19 cellular contexts compared by ENCODE assay signal in the genomic region with DNA sequence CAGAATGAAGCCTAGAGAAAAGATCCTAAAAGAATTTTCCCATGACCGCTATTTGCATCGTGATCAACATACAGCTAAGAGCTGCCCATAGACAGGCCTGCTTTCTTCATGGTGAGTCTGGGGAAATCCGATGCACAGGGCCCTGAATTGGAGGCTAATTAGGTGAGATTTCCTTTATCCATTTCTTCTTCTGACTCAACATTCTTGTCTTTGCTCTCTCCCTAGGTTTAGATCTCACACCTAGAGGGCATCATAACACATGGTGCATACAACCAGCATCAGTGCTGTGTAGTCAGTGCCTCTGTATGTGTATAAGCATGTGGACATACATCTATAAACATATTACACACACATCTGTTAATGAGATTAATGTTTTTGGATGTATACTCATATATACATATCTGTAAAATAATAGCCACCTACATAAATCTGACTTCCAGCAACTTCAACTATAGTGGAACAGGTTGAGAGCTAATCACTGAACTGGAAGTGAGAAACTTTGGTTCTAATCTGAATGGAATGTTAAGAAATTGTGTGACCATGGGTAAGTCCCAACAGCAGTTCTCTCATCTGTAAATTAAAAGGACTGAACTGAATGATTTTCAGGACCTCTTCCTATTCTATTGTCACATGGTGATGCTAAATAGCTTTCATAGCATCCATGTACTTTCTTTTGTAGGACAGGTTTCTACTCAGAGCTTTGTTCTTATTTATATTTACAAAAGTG. TPM values are rescaled to one million over a fixed set of nuclear protein-coding genes. Genes with fewer than 3 reads are reported as not detected.
A peak's percentile ranks its signal among the peaks of the same experiment; 100 is the strongest.
DNase-seq lines count a peak whose midpoint lies in the region; ATAC-seq, FAIRE-seq and TF ChIP-seq lines count a peak whose summit lies in the region.
"Had no signal": no experiment of that assay in that cellular context is flagged by ENCODE, and none has a peak within 500 bp of the region (broad histone marks: within the 10 kb centered on the region; RNA-seq: fewer than 3 reads in every experiment).

No MANE protein-coding gene starts in this region.

- H3K4me1 ChIP-seq in H1 (replicated peaks in 1 of 4; ENCODE audit: control insufficient read depth in 3 of 4, insufficient read depth in 4 of 4, low read length in 3 of 4) (peaks cover 0 to 6% (median 3%) of the 10 kb centered on the region in 4 experiments; a peak in 3 of 7 replicates), trophoblast cell (ENCODE audit: control insufficient read depth in 1 of 2, insufficient read depth in 2 of 2, low read length in 2 of 2) (peaks cover 8 to 9% of the 10 kb centered on the region in 2 experiments), right lobe of liver (no peaks in the 10 kb centered on the region)

- H3K27me3 Mint-ChIP-seq in progenitor cell of endocrine pancreas, result no peaks in the 10 kb centered on the region
- H3K27me3 Mint-ChIP-seq: activated CD8-positive, alpha-beta memory T cell treated with anti-CD3 and anti-CD28 coated beads, Interleukin-2, amount 10 ng/mL, durations not matched to agents 7 days and 5 days had no signal

- no peak overlapping the region for H2AK5ac ChIP-seq in H1 (ENCODE audit: low read depth, low read length)
- no peak overlapping the region for H2AK5ac ChIP-seq in trophoblast cell (ENCODE audit: low read length)

- POLR2A ChIA-PET in H1 (lab: Charles Lee; ENCODE audit: partially characterized antibody), result no interaction called here

- DNase-seq in M059J (ENCODE audit: low read depth), result peak; percentile 32
- no peak for DNase-seq in H1 (ENCODE audit: low read depth in 1 of 2, low spot score in 2 of 2)
- no peak for DNase-seq in trophoblast cell
- DNase-seq in right lobe of liver, result no peak
- no peak for DNase-seq in progenitor cell of endocrine pancreas (ENCODE audit: low spot score, unreplicated experiment)
- DNase-seq in NCI-H1048 (lab: John Stamatoyannopoulos, UW), result no peak
- DNase-seq: activated CD8-positive, alpha-beta memory T cell treated with anti-CD3 and anti-CD28 coated beads, Interleukin-2, amount 10 ng/mL, durations not matched to agents 7 days and 5 days; amniotic stem cell; GF-D8; NCI-H1436; Right ventricle myocardium superior; stimulated activated CD4-positive, alpha-beta T cell treated with anti-CD3 and anti-CD28 coated beads, Interleukin-4, amount 100 ng/mL, for 4 hours; T-helper 2 cell; testis had no signal

- no peak overlapping the region for H3K27ac Mint-ChIP-seq in progenitor cell of endocrine pancreas
- H3K27ac Mint-ChIP-seq: activated CD8-positive, alpha-beta memory T cell treated with anti-CD3 and anti-CD28 coated beads, Interleukin-2, amount 10 ng/mL, durations not matched to agents 7 days and 5 days had no signal

- H2BK12ac ChIP-seq in H1 (ENCODE audit: low read depth, low read length), result no peak overlapping the region
- peak overlapping the region; percentile 5 for H2BK12ac ChIP-seq in trophoblast cell (ENCODE audit: low read length)

- no peak overlapping the region for H3K23ac ChIP-seq in H1 (ENCODE audit: insufficient read length)
- H3K23ac ChIP-seq in trophoblast cell (ENCODE audit: low read length), result no peak overlapping the region

- H4K91ac ChIP-seq in H1 (replicated peaks; ENCODE audit: insufficient read length, low read length) (no peak overlapping the region), trophoblast cell (ENCODE audit: low read depth, low read length) (no peak overlapping the region)

- H2AFZ ChIP-seq in H1 (ENCODE audit: low read length) (no peak overlapping the region), trophoblast cell (ENCODE audit: insufficient read depth, low read length, poor library complexity) (no peak overlapping the region)

- TF ChIP-seq RAD21 in H1 (IDR thresholded peaks at IDR 0.05 in 1 of 2, conservative IDR thresholded peaks at IDR 0.05 in 1 of 2; ENCODE audit: low read depth in 2 of 2, low read length in 2 of 2), result peak; percentile 13 to 19; a peak in 1 of 4 replicates

- WGBS in H1 (ENCODE audit: extremely low coverage in 1 of 2, insufficient coverage in 1 of 2, insufficient read length in 1 of 2, insufficient replicate concordance in 2 of 2, low coverage in 1 of 2, low lambda C conversion rate in 2 of 2, missing lambda C conversion rate in 1 of 2), 2 experiments, result 92% methylated on average over 3 of the region's 3 CpGs; no CpG with 5 or more reads in 1 of the 2 experiments
- no CpG with 5 or more reads among the region's 3 CpGs for WGBS in trophoblast cell (ENCODE audit: extremely low coverage, insufficient coverage, insufficient read length)
- WGBS in right lobe of liver (ENCODE audit: insufficient coverage, low coverage, low lambda C conversion rate, missing lambda C conversion rate), result 100% methylated on average over 3 of the region's 3 CpGs

- H3K4me3 ChIP-seq in H1 (ENCODE audit: extremely low read depth in 1 of 4, insufficient read depth in 2 of 4, low read depth in 3 of 4, low read length in 4 of 4), result no peak overlapping the region
- no peak overlapping the region for H3K4me3 ChIP-seq in trophoblast cell (ENCODE audit: low read depth, low read length)
- no peak overlapping the region for H3K4me3 ChIP-seq in right lobe of liver
- H3K4me3 ChIP-seq: coronary artery, testis had no signal

- no peak overlapping the region for H4K5ac ChIP-seq in H1 (ENCODE audit: insufficient read length, low read depth, low read length)

- no peak overlapping the region for H3K27ac ChIP-seq in H1 (ENCODE audit: low read depth, low read length)
- H3K27ac ChIP-seq in trophoblast cell (ENCODE audit: low read depth, low read length), result no peak overlapping the region
- no peak overlapping the region for H3K27ac ChIP-seq in right lobe of liver
- H3K27ac ChIP-seq: coronary artery, testis had no signal

- H3K4me3 Mint-ChIP-seq in progenitor cell of endocrine pancreas (ENCODE audit: low read depth), result no peak overlapping the region
- H3K4me3 Mint-ChIP-seq: activated CD8-positive, alpha-beta memory T cell treated with anti-CD3 and anti-CD28 coated beads, Interleukin-2, amount 10 ng/mL, durations not matched to agents 7 days and 5 days had no signal

- no peak overlapping the region for H4K12ac ChIP-seq in trophoblast cell (ENCODE audit: low read depth, low read length)

- no peaks in the 10 kb centered on the region for H3K9me3 Mint-ChIP-seq in progenitor cell of endocrine pancreas (ENCODE audit: low read depth)

- H3K79me2 ChIP-seq in H1 (ENCODE audit: control insufficient read depth in 1 of 2, insufficient read depth in 2 of 2, low read length in 2 of 2), result no peaks in the 10 kb centered on the region
- no peaks in the 10 kb centered on the region for H3K79me2 ChIP-seq in trophoblast cell (ENCODE audit: control insufficient read depth, insufficient read depth, low read length, poor library complexity)

- H2BK5ac ChIP-seq in H1 (ENCODE audit: low read depth, low read length), result no peak overlapping the region
- H2BK5ac ChIP-seq in trophoblast cell (ENCODE audit: low read depth, low read length, poor library complexity), result no peak overlapping the region

- TF ChIP-seq POLR2A in H1 (IDR thresholded peaks at IDR 0.05; ENCODE audit: control extremely low read depth in 1 of 2, low read depth in 2 of 2, low read length in 2 of 2), result no peak
- TF ChIP-seq POLR2A in right lobe of liver (IDR thresholded peaks at IDR 0.05), result no peak

- H3K23me2 ChIP-seq in H1 (ENCODE audit: low read depth, low read length), result no peaks in the 10 kb centered on the region

- H3K36me3 ChIP-seq in H1 (ENCODE audit: control insufficient read depth in 2 of 4, insufficient read depth in 4 of 4, low read length in 3 of 4) (peaks cover 0 to under 1% (median 0%) of the 10 kb centered on the region in 4 experiments; a peak in 1 of 8 replicates), trophoblast cell (ENCODE audit: control insufficient read depth in 1 of 2, insufficient read depth in 2 of 2, low read length in 2 of 2) (no peaks in the 10 kb centered on the region), right lobe of liver (no peaks in the 10 kb centered on the region)

- peaks cover 2% of the 10 kb centered on the region; the same call in 1 of the 2 replicates for H3K79me1 ChIP-seq in H1 (ENCODE audit: low read depth, low read length)
- peaks cover 3% of the 10 kb centered on the region for H3K79me1 ChIP-seq in trophoblast cell (ENCODE audit: low read length)

- H2BK15ac ChIP-seq in H1 (ENCODE audit: low read length), result no peak overlapping the region

- intact Hi-C loops in right lobe of liver (cut with DNase I), result no loop called here

- no peak overlapping the region for H2BK20ac ChIP-seq in H1 (ENCODE audit: low read length)

- H3K27me3 ChIP-seq in H1 (replicated peaks in 1 of 4; ENCODE audit: control insufficient read depth in 3 of 4, extremely low read depth in 1 of 4, insufficient read depth in 3 of 4, low read length in 3 of 4), result no peaks in the 10 kb centered on the region
- H3K27me3 ChIP-seq in trophoblast cell (ENCODE audit: insufficient read depth, low read length), result no peaks in the 10 kb centered on the region
- H3K27me3 ChIP-seq in right lobe of liver, result no peaks in the 10 kb centered on the region
- H3K27me3 ChIP-seq: testis had no signal

- no peak overlapping the region for H3K4ac ChIP-seq in H1 (replicated peaks; ENCODE audit: insufficient read length, low read depth, low read length)
- H3K4ac ChIP-seq in trophoblast cell (ENCODE audit: low read depth, low read length), result no peak overlapping the region

- peaks cover 12% of the 10 kb centered on the region for H3K36me3 Mint-ChIP-seq in progenitor cell of endocrine pancreas (ENCODE audit: insufficient read depth)

- TF ChIP-seq CTCF in H1 (IDR thresholded peaks at IDR 0.05; ENCODE audit: control extremely low read depth in 1 of 3, insufficient read depth in 1 of 3, low read depth in 1 of 3, low read length in 3 of 3) (peak in 1 of 3 experiments; percentile 4; a peak in 2 of 4 replicates), right lobe of liver (IDR thresholded peaks at IDR 0.05) (no peak), progenitor cell of endocrine pancreas (IDR thresholded peaks at IDR 0.05; ENCODE audit: unreplicated experiment) (no peak)

- H3K18ac ChIP-seq in H1 (ENCODE audit: extremely low read depth, low read length) (no peak overlapping the region), trophoblast cell (ENCODE audit: low read length) (no peak overlapping the region)

- H3K9me3 ChIP-seq in H1 (ENCODE audit: insufficient read depth in 2 of 2, low read depth in 1 of 2, low read length in 1 of 2) (no peaks in the 10 kb centered on the region), trophoblast cell (ENCODE audit: insufficient read depth, low read depth, low read length) (no peaks in the 10 kb centered on the region), right lobe of liver (no peaks in the 10 kb centered on the region)
- H3K9me3 ChIP-seq: testis had no signal

- H4K8ac ChIP-seq in H1 (ENCODE audit: extremely low read depth, insufficient read depth, low read length) (no peak overlapping the region), trophoblast cell (ENCODE audit: low read depth, low read length) (no peak overlapping the region)

- TF ChIP-seq EP300 in H1 (IDR thresholded peaks at IDR 0.05; ENCODE audit: borderline replicate concordance in 1 of 2, low read depth in 2 of 2, low read length in 2 of 2), result no peak

- no peaks in the 10 kb centered on the region for H3K4me1 Mint-ChIP-seq in progenitor cell of endocrine pancreas (ENCODE audit: low read depth)

- H2BK120ac ChIP-seq in H1 (replicated peaks; ENCODE audit: low read depth, low read length), result no peak overlapping the region
- H2BK120ac ChIP-seq in trophoblast cell (ENCODE audit: insufficient read depth, low read length, poor library complexity), result no peak overlapping the region

- no peak for FAIRE-seq in H1 (lab: Jason Lieb, UNC)
- FAIRE-seq: islet of Langerhans had no signal

- no peaks in the 10 kb centered on the region for H4K20me1 ChIP-seq in H1 (replicated peaks in 1 of 2; ENCODE audit: control insufficient read depth in 1 of 2, insufficient read depth in 2 of 2, low read length in 2 of 2)

- H3K14ac ChIP-seq in H1 (ENCODE audit: insufficient read length) (no peak overlapping the region), trophoblast cell (ENCODE audit: low read length) (no peak overlapping the region)

- no peak overlapping the region for H3K9ac ChIP-seq in H1 (replicated peaks in 1 of 4; ENCODE audit: extremely low read depth in 1 of 4, low read depth in 3 of 4, low read length in 3 of 4)
- H3K9ac ChIP-seq in trophoblast cell (ENCODE audit: low read length), result no peak overlapping the region

- no peak overlapping the region for H3K4me2 ChIP-seq in H1 (ENCODE audit: insufficient read depth in 1 of 2, low read depth in 2 of 2, low read length in 2 of 2)
- H3K4me2 ChIP-seq in trophoblast cell (ENCODE audit: low read length), result no peak overlapping the region

- CTCF ChIA-PET in H1 (lab: Charles Lee; ENCODE audit: partially characterized antibody), result interaction anchor here (0.6 to 1.0 kb wide), 4 partner anchors 14 to 59 kb away, joined by 3 read pairs; no protein-coding TSS in a partner anchor

- H3K56ac ChIP-seq in H1 (replicated peaks; ENCODE audit: insufficient read length, low read depth, low read length), result no peak overlapping the region

- ATAC-seq in GM19395 (IDR thresholded peaks at IDR 0.05; ENCODE audit: unreplicated experiment), result peak; percentile 52
- no peak for ATAC-seq in HG02852 (IDR thresholded peaks at IDR 0.05; ENCODE audit: unreplicated experiment)
- no peak for ATAC-seq in right lobe of liver
- ATAC-seq: activated CD4-positive, CD25-positive, alpha-beta regulatory T cell treated with anti-CD3 and anti-CD28 coated beads, Interleukin-2, amount 50 U/mL, for 24 hours; activated CD8-positive, alpha-beta memory T cell treated with anti-CD3 and anti-CD28 coated beads, Interleukin-2, amount 10 ng/mL, durations not matched to agents 7 days and 5 days had no signal

RNA-seq across cellular contexts. Expression of gene GATB, which starts 17.5 kb away (rescaled TPM):
- 23.5 and 31.7 TPM in 2 replicates for total RNA-seq in M059J (2014; rRNA removed; shearing (Covaris generic))
- total RNA-seq in H1 (2021; fragmentation: NEBNext Ultra II Directional; extraction: Animal tissue kit (Norgen Biotek cat#: 25700)), result 18.0 TPM in 2 replicates
- polyA plus RNA-seq in H1 (2011; rRNA removed), result 12.6 and 15.3 TPM in 2 replicates
- polyA plus RNA-seq in H1 (2011; cell fraction: cytosol; rRNA removed), result 18.5 TPM
- polyA plus RNA-seq in H1 (2011; cell fraction: nucleus; rRNA removed), result 14.9 TPM
- 17.7 to 27.2 TPM (median 19.9 TPM) in 4 replicates for polyA plus RNA-seq in H1 (2012, experiment 1 of 2)
- polyA plus RNA-seq in H1 (2012, experiment 2 of 2), result 18.8 TPM
- polyA plus RNA-seq in H1 (2013, experiment 1 of 2), result 11.6 TPM
- polyA plus RNA-seq in H1 (2013, experiment 2 of 2), result 11.0 TPM
- polyA minus RNA-seq in H1 (2011; rRNA and poly(A)+ RNA removed), result 17.7 and 19.6 TPM in 2 replicates
- polyA minus RNA-seq in H1 (2011; cell fraction: cytosol; rRNA and poly(A)+ RNA removed), result 12.9 TPM
- 23.8 TPM for polyA minus RNA-seq in H1 (2011; cell fraction: nucleus; rRNA and poly(A)+ RNA removed)
- 12.7 and 14.3 TPM in 2 replicates for polyA plus RNA-seq in trophoblast cell (2013)
- total RNA-seq in right lobe of liver (10 to 100 TPM; 16.5 to 38.7 (median 17.5) TPM), progenitor cell of endocrine pancreas (15.7 and 20.3 TPM in 2 replicates)
